Comparison of ENCODE assay signal across 5 cellular contexts in genomic region chr7:72980382-72980781, GRCh38. TPM values are rescaled to one million over a fixed set of nuclear protein-coding genes. Genes with fewer than 3 reads are reported as not detected.
"Had no signal": no experiment of that assay in that cellular context is flagged by ENCODE, and none has a peak within 500 bp of the region (broad histone marks: within the 10 kb centered on the region; RNA-seq: fewer than 3 reads in every experiment).

No MANE protein-coding gene starts in this region.

RNA-seq across cellular contexts. Expression of gene TRIM74, which starts 11.1 kb away (rescaled TPM):
- total RNA-seq: GM23338, HT-29, IMR-90 had no signal
- polyA plus RNA-seq: GM23338, H1 had no signal

RNA-seq across cellular contexts. Expression of gene SPDYE8, which starts 49.2 kb away (rescaled TPM):
- total RNA-seq: GM23338, H1, H9, HT-29, IMR-90 had no signal
- polyA plus RNA-seq: H1, IMR-90 had no signal
